ENCODE assay signal across 8 cellular contexts in the genomic region with DNA sequence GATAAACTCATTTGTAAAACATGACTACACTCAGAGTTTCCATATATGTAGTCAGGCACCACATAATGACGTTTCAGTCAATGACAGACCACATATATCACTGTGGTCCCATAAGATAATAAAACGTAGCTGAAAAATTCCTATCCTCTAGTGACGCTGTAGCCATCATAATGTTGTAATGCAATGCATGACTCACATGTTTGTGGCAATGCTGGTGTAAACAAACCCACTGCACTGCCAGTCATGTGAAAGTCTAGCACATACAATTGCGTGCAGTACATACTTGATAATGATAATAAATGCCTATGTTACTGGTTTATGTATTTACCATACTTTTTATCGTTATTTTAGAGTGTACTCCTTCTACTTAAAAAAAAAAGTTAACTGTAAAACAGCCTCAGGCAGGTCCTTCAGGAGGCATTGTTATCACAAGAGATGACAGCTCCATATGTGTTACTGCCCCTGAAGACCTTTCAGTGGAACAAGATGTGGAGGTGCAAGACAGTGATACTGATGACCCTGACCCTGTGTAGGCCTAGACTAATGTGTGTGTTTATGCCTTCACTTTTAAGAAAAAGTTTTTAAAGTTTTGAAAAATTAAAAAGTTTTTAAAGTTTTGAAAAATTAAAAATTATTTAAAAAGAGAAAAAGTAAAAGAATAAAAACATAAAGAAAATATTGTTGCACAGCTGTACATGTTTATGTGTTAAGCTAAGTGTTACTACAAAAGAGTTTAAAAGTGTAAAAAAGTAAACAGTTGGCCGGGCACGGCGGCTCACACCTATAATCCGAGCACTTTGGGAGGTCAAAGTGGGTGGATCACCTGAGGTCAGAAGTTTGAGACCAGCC. TPM values are rescaled to one million over a fixed set of nuclear protein-coding genes. Genes with fewer than 3 reads are reported as not detected.
DNase-seq lines count a peak whose midpoint lies in the region; ATAC-seq and TF ChIP-seq lines count a peak whose summit lies in the region.

No MANE protein-coding gene starts in this region.

- POLR2A ChIA-PET in SK-N-SH (lab: Yijun Ruan, JAX): no interaction called here

- H3K4me1 ChIP-seq in SK-N-SH (ENCODE audit: control insufficient read depth in 1 of 2, insufficient read depth in 2 of 2, low read depth in 1 of 2, low read length in 1 of 2) (peaks cover 0 to 5% of the 10 kb centered on the region in 2 experiments; a peak in 3 of 4 replicates), tibial artery (peaks cover 0 to 11% (median under 1%) of the 10 kb centered on the region in 4 donors)

- no peak for TF ChIP-seq EP300 in SK-N-SH (IDR thresholded peaks at IDR 0.05; ENCODE audit: borderline replicate concordance in 1 of 2, low read depth in 1 of 2, low read length in 1 of 2)

- H3K4me2 ChIP-seq in SK-N-SH: no peak overlapping the region

- H3K4me1 Mint-ChIP-seq in activated T-helper 2 cell treated with anti-CD3 and anti-CD28 coated beads, Interferon-gamma antibody, Interleukin-2, Interleukin-4, amounts not matched to agents 10 μg/mL and 5 μg/mL and 100 μg/mL, durations not matched to agents 14 hours and 24 hours and 36 hours (ENCODE audit: low read depth): peaks cover 52% of the 10 kb centered on the region

- H3K27me3 ChIP-seq in SK-N-SH (ENCODE audit: insufficient read depth) (no peaks in the 10 kb centered on the region), tibial artery (no peaks in the 10 kb centered on the region)

- peaks cover 70% of the 10 kb centered on the region for H3K79me2 ChIP-seq in SK-N-SH (ENCODE audit: insufficient read depth)

- ATAC-seq in left lobe of liver: peak; percentile 25
- no peak for ATAC-seq in GM18909 (IDR thresholded peaks at IDR 0.05; ENCODE audit: poor library complexity, unreplicated experiment)

- no peak overlapping the region for H3K9ac ChIP-seq in SK-N-SH

- no peaks in the 10 kb centered on the region for H3K9me2 ChIP-seq in SK-N-SH

- no peak for TF ChIP-seq CTCF in AG09309 (IDR thresholded peaks at IDR 0.05; ENCODE audit: control insufficient read depth, insufficient read depth, low read depth, low read length, missing control alignments)
- TF ChIP-seq CTCF in SK-N-SH (IDR thresholded peaks at IDR 0.05): no peak
- TF ChIP-seq CTCF in tibial artery (IDR thresholded peaks at IDR 0.05): no peak

- peak overlapping the region; percentile 96 for H3K27ac Mint-ChIP-seq in activated T-helper 2 cell treated with anti-CD3 and anti-CD28 coated beads, Interferon-gamma antibody, Interleukin-2, Interleukin-4, amounts not matched to agents 10 μg/mL and 5 μg/mL and 100 μg/mL, durations not matched to agents 14 hours and 24 hours and 36 hours

- WGBS in SK-N-SH (ENCODE audit: low lambda C conversion rate): 82% methylated on average over 9 of the region's 9 CpGs

- H3K27me3 Mint-ChIP-seq in activated T-helper 2 cell treated with anti-CD3 and anti-CD28 coated beads, Interferon-gamma antibody, Interleukin-2, Interleukin-4, amounts not matched to agents 10 μg/mL and 5 μg/mL and 100 μg/mL, durations not matched to agents 14 hours and 24 hours and 36 hours (ENCODE audit: low read depth): no peaks in the 10 kb centered on the region

- DNase-seq in AG09309 (ENCODE audit: low read depth) (peak; percentile 78), LoVo (ENCODE audit: low spot score) (peak; percentile 36), left lobe of liver (ENCODE audit: low spot score) (no peak), SK-N-SH (no peak), tibial artery (no peak), kidney glomerular epithelial cell (lab: John Stamatoyannopoulos, UW) (no peak)
- DNase-seq in activated T-helper 2 cell treated with anti-CD3 and anti-CD28 coated beads, Interferon-gamma antibody, Interleukin-2, Interleukin-4, amounts not matched to agents 10 μg/mL and 5 μg/mL and 100 μg/mL, durations not matched to agents 14 hours and 24 hours and 36 hours (ENCODE audit: low spot score): no peak

- H3K36me3 Mint-ChIP-seq in activated T-helper 2 cell treated with anti-CD3 and anti-CD28 coated beads, Interferon-gamma antibody, Interleukin-2, Interleukin-4, amounts not matched to agents 10 μg/mL and 5 μg/mL and 100 μg/mL, durations not matched to agents 14 hours and 24 hours and 36 hours (ENCODE audit: low read depth): peaks cover 59% of the 10 kb centered on the region

- CTCF ChIA-PET in SK-N-SH (lab: Yijun Ruan, JAX): interaction anchor here (1.3 to 2.6 kb wide), 2 partner anchors 45 to 139 kb away, joined by 6 read pairs; no protein-coding TSS in a partner anchor

- H4K20me1 ChIP-seq in SK-N-SH (ENCODE audit: insufficient read depth): peaks cover 24% of the 10 kb centered on the region

- no peak overlapping the region for H2AFZ ChIP-seq in SK-N-SH (ENCODE audit: low read depth)

- peak overlapping the region; percentile 58 for H3K4me3 Mint-ChIP-seq in activated T-helper 2 cell treated with anti-CD3 and anti-CD28 coated beads, Interferon-gamma antibody, Interleukin-2, Interleukin-4, amounts not matched to agents 10 μg/mL and 5 μg/mL and 100 μg/mL, durations not matched to agents 14 hours and 24 hours and 36 hours (ENCODE audit: low read depth)

- intact Hi-C loops in activated T-helper 2 cell treated with anti-CD3 and anti-CD28 coated beads, Interferon-gamma antibody, Interleukin-2, Interleukin-4, amounts not matched to agents 10 μg/mL and 5 μg/mL and 100 μg/mL, durations not matched to agents 14 hours and 24 hours and 36 hours (cut with micrococcal nuclease): loop anchor here (2.0 kb wide), 1 partner anchor 122 kb away; a partner anchor contains a TSS
- intact Hi-C loops in tibial artery (cut with DNase I; ENCODE audit: low total_unique reads): no loop called here

- no peak overlapping the region for H3K27ac ChIP-seq in SK-N-SH (ENCODE audit: low read depth in 2 of 2, low read length in 1 of 2)
- H3K27ac ChIP-seq in tibial artery: no peak overlapping the region

- H3K4me3 ChIP-seq in AG09309 (ENCODE audit: control insufficient read depth, low read depth, low read length) (no peak overlapping the region), SK-N-SH (ENCODE audit: low read depth in 2 of 2, low read length in 1 of 2) (no peak overlapping the region), tibial artery (no peak overlapping the region)

- H3K36me3 ChIP-seq in SK-N-SH (replicated peaks in 1 of 2; ENCODE audit: control insufficient read depth in 1 of 2, insufficient read depth in 2 of 2, low read length in 1 of 2): no peaks in the 10 kb centered on the region
- no peaks in the 10 kb centered on the region for H3K36me3 ChIP-seq in tibial artery

- H3K9me3 ChIP-seq in SK-N-SH (no peaks in the 10 kb centered on the region), tibial artery (no peaks in the 10 kb centered on the region)

- H3K9me3 Mint-ChIP-seq in activated T-helper 2 cell treated with anti-CD3 and anti-CD28 coated beads, Interferon-gamma antibody, Interleukin-2, Interleukin-4, amounts not matched to agents 10 μg/mL and 5 μg/mL and 100 μg/mL, durations not matched to agents 14 hours and 24 hours and 36 hours: peaks cover 3% of the 10 kb centered on the region

- peaks cover 5% of the 10 kb centered on the region for H3F3A ChIP-seq in SK-N-SH (replicated peaks; ENCODE audit: insufficient read depth)

- TF ChIP-seq RAD21 in SK-N-SH (IDR thresholded peaks at IDR 0.05; ENCODE audit: low read length): no peak

TF ChIP-seq in SK-N-SH, 30 proteins besides CTCF, POLR2A, EP300 and RAD21:
- TF ChIP-seq, protein P1, sequence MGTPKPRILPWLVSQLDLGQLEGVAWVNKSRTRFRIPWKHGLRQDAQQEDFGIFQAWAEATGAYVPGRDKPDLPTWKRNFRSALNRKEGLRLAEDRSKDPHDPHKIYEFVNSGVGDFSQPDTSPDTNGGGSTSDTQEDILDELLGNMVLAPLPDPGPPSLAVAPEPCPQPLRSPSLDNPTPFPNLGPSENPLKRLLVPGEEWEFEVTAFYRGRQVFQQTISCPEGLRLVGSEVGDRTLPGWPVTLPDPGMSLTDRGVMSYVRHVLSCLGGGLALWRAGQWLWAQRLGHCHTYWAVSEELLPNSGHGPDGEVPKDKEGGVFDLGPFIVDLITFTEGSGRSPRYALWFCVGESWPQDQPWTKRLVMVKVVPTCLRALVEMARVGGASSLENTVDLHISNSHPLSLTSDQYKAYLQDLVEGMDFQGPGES (IDR thresholded peaks at IDR 0.05; ENCODE audit: low read depth, low read length): no peak
- TF ChIP-seq YY1 (IDR thresholded peaks at IDR 0.05; ENCODE audit: low read depth) (no peak), ELF1 (IDR thresholded peaks at IDR 0.05) (no peak), MEF2A (IDR thresholded peaks at IDR 0.05; ENCODE audit: borderline replicate concordance, low read depth) (no peak), TEAD4 (IDR thresholded peaks at IDR 0.05; ENCODE audit: borderline replicate concordance, insufficient read depth) (no peak), MXI1 (IDR thresholded peaks at IDR 0.05; ENCODE audit: low read depth, low read length) (no peak)
- TF ChIP-seq, protein P2, sequence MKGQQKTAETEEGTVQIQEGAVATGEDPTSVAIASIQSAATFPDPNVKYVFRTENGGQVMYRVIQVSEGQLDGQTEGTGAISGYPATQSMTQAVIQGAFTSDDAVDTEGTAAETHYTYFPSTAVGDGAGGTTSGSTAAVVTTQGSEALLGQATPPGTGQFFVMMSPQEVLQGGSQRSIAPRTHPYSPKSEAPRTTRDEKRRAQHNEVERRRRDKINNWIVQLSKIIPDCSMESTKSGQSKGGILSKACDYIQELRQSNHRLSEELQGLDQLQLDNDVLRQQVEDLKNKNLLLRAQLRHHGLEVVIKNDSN (IDR thresholded peaks at IDR 0.05; ENCODE audit: borderline replicate concordance, low read depth): no peak

RNA-seq across cellular contexts. Expression of a gene that starts 9.0 kb away (rescaled TPM):
- 162 and 164 TPM in 2 replicates for total RNA-seq in activated T-helper 2 cell treated with anti-CD3 and anti-CD28 coated beads, Interferon-gamma antibody, Interleukin-2, Interleukin-4, amounts not matched to agents 10 μg/mL and 5 μg/mL and 100 μg/mL, durations not matched to agents 14 hours and 24 hours and 36 hours
- total RNA-seq in left lobe of liver: 26.3 TPM
- polyA plus RNA-seq in SK-N-SH (2012; rRNA removed): 23.6 and 27.7 TPM in 2 replicates
- 12.5 and 15.6 TPM in 2 replicates for polyA plus RNA-seq in SK-N-SH (2012; cell fraction: cytosol; rRNA removed)
- 64.3 and 77.5 TPM in 2 replicates for polyA plus RNA-seq in SK-N-SH (2012; cell fraction: nucleus; rRNA removed)

RNA-seq across cellular contexts. Expression of a gene that starts 21.2 kb away (rescaled TPM):
- total RNA-seq in activated T-helper 2 cell treated with anti-CD3 and anti-CD28 coated beads, Interferon-gamma antibody, Interleukin-2, Interleukin-4, amounts not matched to agents 10 μg/mL and 5 μg/mL and 100 μg/mL, durations not matched to agents 14 hours and 24 hours and 36 hours: 288 and 302 TPM in 2 replicates
- total RNA-seq in left lobe of liver: 10.2 TPM
- 1.4 and 2.3 TPM in 2 replicates for polyA plus RNA-seq in SK-N-SH (2012; rRNA removed)
- 0.85 and 1.7 TPM in 2 replicates for polyA plus RNA-seq in SK-N-SH (2012; cell fraction: cytosol; rRNA removed)
- polyA plus RNA-seq in SK-N-SH (2012; cell fraction: nucleus; rRNA removed): 5.1 and 5.8 TPM in 2 replicates

Comparison
In these comparisons a context has a peak if more than half of its experiments do, and no peak if none do; other contexts are left out.
1. DNase-seq: peak in AG09309 (single experiment) and LoVo (single experiment); none in activated T-helper 2 cell treated with anti-CD3 and anti-CD28 coated beads, Interferon-gamma antibody, Interleukin-2, Interleukin-4, amounts not matched to agents 10 μg/mL and 5 μg/mL and 100 μg/mL, durations not matched to agents 14 hours and 24 hours and 36 hours (single experiment), left lobe of liver (single experiment), SK-N-SH (single experiment), tibial artery (0 of 2) and kidney glomerular epithelial cell (single experiment).
2. RNA of a gene that starts 21.2 kb away (total RNA-seq): 288 to 302 TPM in activated T-helper 2 cell treated with anti-CD3 and anti-CD28 coated beads, Interferon-gamma antibody, Interleukin-2, Interleukin-4, amounts not matched to agents 10 μg/mL and 5 μg/mL and 100 μg/mL, durations not matched to agents 14 hours and 24 hours and 36 hours; 10.2 TPM in left lobe of liver (single experiment); every median in the first group is over 10 times any median in the second.